ENCODE assay signal across 8 cellular contexts in the genomic region with DNA sequence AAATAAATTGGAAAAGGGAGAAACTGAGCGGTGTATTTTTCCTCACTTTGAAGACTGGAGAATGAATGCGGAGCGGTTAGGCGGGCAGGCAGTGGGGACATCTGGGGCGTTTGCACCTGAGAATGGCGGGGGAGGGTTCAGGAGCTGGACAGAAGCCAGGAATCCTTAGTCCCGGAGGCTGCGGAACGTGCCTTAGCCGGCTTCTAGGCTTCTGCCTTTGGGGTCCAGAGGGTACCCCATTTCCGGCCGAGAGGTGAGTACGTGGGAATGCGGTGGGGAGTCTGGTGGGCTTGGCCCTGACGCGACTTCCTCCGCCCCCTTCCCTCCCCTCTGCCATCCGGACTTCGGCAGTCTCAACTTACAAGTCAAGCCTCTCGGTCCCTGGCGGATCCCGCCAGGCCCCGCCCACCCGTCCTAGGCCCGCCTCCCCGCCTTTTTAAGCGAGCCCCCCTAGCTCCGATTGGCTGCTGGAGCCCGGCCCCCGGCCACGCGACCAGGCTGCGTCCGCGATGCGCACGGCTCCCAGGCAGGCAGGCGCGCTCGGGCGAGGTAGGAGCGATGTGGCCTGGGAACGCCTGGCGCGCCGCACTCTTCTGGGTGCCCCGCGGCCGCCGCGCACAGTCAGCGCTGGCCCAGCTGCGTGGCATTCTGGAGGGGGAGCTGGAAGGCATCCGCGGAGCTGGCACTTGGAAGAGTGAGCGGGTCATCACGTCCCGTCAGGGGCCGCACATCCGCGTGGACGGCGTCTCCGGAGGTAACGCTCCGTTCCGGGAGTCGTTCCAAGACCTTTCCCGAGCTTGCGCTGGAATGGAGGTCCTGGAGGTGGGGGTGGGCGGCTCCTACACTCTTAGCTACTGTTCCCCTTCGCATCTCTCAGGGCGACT. TPM values are rescaled to one million over a fixed set of nuclear protein-coding genes. Genes with fewer than 3 reads are reported as not detected.
DNase-seq lines count a peak whose midpoint lies in the region; ATAC-seq and TF ChIP-seq lines count a peak whose summit lies in the region.

A gene (plus strand): TSS at position 525 of the 884 bp plus-strand sequence. CDS start 34 bp downstream, at position 559.

- H3K27me3 ChIP-seq in AG04450 (ENCODE audit: control insufficient read depth, insufficient read depth, low read length) (no peaks in the 10 kb centered on the region), kidney epithelial cell (ENCODE audit: control insufficient read depth, insufficient read depth, low read length) (peaks cover 5% of the 10 kb centered on the region)

- ATAC-seq in GM19023 (IDR thresholded peaks at IDR 0.05; ENCODE audit: unreplicated experiment) (peak; percentile 75), HG03196 (IDR thresholded peaks at IDR 0.05; ENCODE audit: unreplicated experiment) (peak; percentile 84)

- H3K4me3 ChIP-seq in AG04450 (ENCODE audit: low read depth, low read length), result peak within 1 kb of the TSS; percentile 84
- peak within 1 kb of the TSS; percentile 70 for H3K4me3 ChIP-seq in kidney epithelial cell (ENCODE audit: low read depth, low read length)

- CTCF ChIA-PET in AG04450 (lab: Charles Lee), result interaction anchor here (1.3 to 4.1 kb wide), 3 partner anchors 11 to 269 kb away, joined by 3 to 35 read pairs (median 9); no protein-coding TSS in a partner anchor

- H3K27ac ChIP-seq in AG04450 (ENCODE audit: low read depth, low read length), result peak within 1 kb of the TSS; percentile 84

- DNase-seq in AG04450 (ENCODE audit: low read depth, low spot score) (peak; percentile 87), NCI-H510A treated with DMSO at 0.1 percent for 48 hours (lab: John Stamatoyannopoulos, UW) (peak; percentile 88), cerebellum (ENCODE audit: low spot score) (peak; percentile 98), kidney epithelial cell (ENCODE audit: low read depth) (peak; percentile 86)
- DNase-seq in activated CD4-positive, alpha-beta T cell treated with anti-CD3 and anti-CD28 coated beads for 24 hours (ENCODE audit: low read depth in 2 of 2), result peak; percentile 78 to 91
- peak; percentile 64 to 84 for DNase-seq in stimulated activated CD4-positive, alpha-beta T cell treated with anti-CD3 and anti-CD28 coated beads, Interleukin-15, amount 100 ng/mL, for 1 hour (ENCODE audit: low read depth in 1 of 2, low spot score in 1 of 2)

- no peak for TF ChIP-seq CTCF in AG04450 (IDR thresholded peaks at IDR 0.05; ENCODE audit: low read depth, low read length)
- TF ChIP-seq CTCF in kidney epithelial cell (IDR thresholded peaks at IDR 0.05; ENCODE audit: insufficient read depth, low read length, poor library complexity, severe bottlenecking), result no peak

- no peaks in the 10 kb centered on the region for H3K36me3 ChIP-seq in kidney epithelial cell (ENCODE audit: control insufficient read depth, insufficient read depth, low read length)

- POLR2A ChIA-PET in AG04450 (lab: Yijun Ruan, JAX), result interaction anchor here (0.5 to 1.5 kb wide), 8 partner anchors 11 to 133 kb away, joined by 3 to 12 read pairs (median 3); a partner anchor contains a TSS

- no peaks in the 10 kb centered on the region; the same call in 1 of the 2 replicates for H3K9me3 ChIP-seq in AG04450 (ENCODE audit: control insufficient read depth, insufficient read depth, low read length)

RNA-seq across cellular contexts. Expression of the gene that starts here (rescaled TPM):
- polyA plus RNA-seq in AG04450 (2011; rRNA removed), result 8.9 and 13.2 TPM in 2 replicates
- 7.3 and 17.3 TPM in 2 replicates for polyA minus RNA-seq in AG04450 (2011; rRNA and poly(A)+ RNA removed)
- total RNA-seq in cerebellum, result 5.7 TPM
- total RNA-seq in kidney epithelial cell, result 35.7 and 37.4 TPM in 2 replicates

Comparison
In these comparisons a context has a peak if more than half of its experiments do, and no peak if none do; other contexts are left out.
1. Peak in every context shown above with its lines: DNase-seq, ATAC-seq, H3K4me3 ChIP-seq and H3K27ac ChIP-seq.